ENCODE assay signal across 18 cellular contexts in genomic region chr2:215832791-215833190, GRCh38.
DNase-seq lines count a peak whose midpoint lies in the region; ATAC-seq and TF ChIP-seq lines count a peak whose summit lies in the region.
"Had no signal": no experiment of that assay in that cellular context is flagged by ENCODE, and none has a peak within 500 bp of the region (broad histone marks: within the 10 kb centered on the region; RNA-seq: fewer than 3 reads in every experiment).

No MANE protein-coding gene starts in this region.

- dilution Hi-C loops in mammary epithelial cell (cut with HindIII; ENCODE audit: low sequenced_read_pairs): loop anchor here (5.0 kb wide), 1 partner anchor 65 kb away; no protein-coding TSS in a partner anchor

- DNase-seq in MCF 10A (ENCODE audit: unreplicated experiment) (peak; percentile 91), mammary epithelial cell (no peak), nephron progenitor cell (no peak), superior temporal gyrus (ENCODE audit: extremely low spot score) (no peak), glutamatergic neuron (no peak), OCI-LY7 (ENCODE audit: low spot score) (no peak)
- DNase-seq: activated CD4-positive, alpha-beta T cell treated with anti-CD3 and anti-CD28 coated beads for 4 hours; activated CD8-positive, alpha-beta memory T cell treated with anti-CD3 and anti-CD28 coated beads, Interleukin-2, amount 50 U/mL, for 48 hours; activated naive CD4-positive, alpha-beta T cell; DND-41; esophagus squamous epithelium; kidney glomerular epithelial cell; MM.1S; NCI-H2107; Right ventricle myocardium superior had no signal

- H3K9me3 Mint-ChIP-seq in MCF 10A (ENCODE audit: unreplicated experiment) (no peaks in the 10 kb centered on the region), nephron progenitor cell (no peaks in the 10 kb centered on the region), glutamatergic neuron (ENCODE audit: unreplicated experiment) (no peaks in the 10 kb centered on the region)
- H3K9me3 Mint-ChIP-seq in dendritic cell treated with granulocyte-macrophage colony-stimulating factor and Interleukin-4, amounts not matched to agents 40 ng/mL and 50 ng/mL, for 4 days: no peaks in the 10 kb centered on the region

- in situ Hi-C loops in mammary epithelial cell (cut with MboI; ENCODE audit: low sequenced_read_pairs in 2 of 2): no loop called here

- H3K4me3 Mint-ChIP-seq in MCF 10A (ENCODE audit: unreplicated experiment) (no peak overlapping the region), nephron progenitor cell (no peak overlapping the region), glutamatergic neuron (ENCODE audit: unreplicated experiment) (no peak overlapping the region)
- no peak overlapping the region for H3K4me3 Mint-ChIP-seq in dendritic cell treated with granulocyte-macrophage colony-stimulating factor and Interleukin-4, amounts not matched to agents 40 ng/mL and 50 ng/mL, for 4 days

- H4K20me1 ChIP-seq in mammary epithelial cell (ENCODE audit: insufficient read depth, low read length): no peaks in the 10 kb centered on the region
- no peaks in the 10 kb centered on the region for H4K20me1 ChIP-seq in OCI-LY7 (ENCODE audit: insufficient read depth, low read length)

- peak overlapping the region; percentile 73 for H3K27ac Mint-ChIP-seq in MCF 10A (ENCODE audit: low read depth, unreplicated experiment)
- peak overlapping the region; percentile 27 for H3K27ac Mint-ChIP-seq in dendritic cell treated with granulocyte-macrophage colony-stimulating factor and Interleukin-4, amounts not matched to agents 40 ng/mL and 50 ng/mL, for 4 days
- peak overlapping the region; percentile 25 for H3K27ac Mint-ChIP-seq in nephron progenitor cell
- no peak overlapping the region for H3K27ac Mint-ChIP-seq in glutamatergic neuron (ENCODE audit: unreplicated experiment)

- H3K4me3 ChIP-seq in mammary epithelial cell (replicated peaks in 1 of 3; ENCODE audit: insufficient read depth in 1 of 3, low read depth in 2 of 3, low read length in 3 of 3) (no peak overlapping the region), OCI-LY7 (ENCODE audit: low read depth, low read length, poor library complexity, severe bottlenecking) (no peak overlapping the region)
- H3K4me3 ChIP-seq: esophagus squamous epithelium, skin epidermis had no signal

- no peak overlapping the region for H2AFZ ChIP-seq in mammary epithelial cell (ENCODE audit: low read depth, low read length)
- no peak overlapping the region for H2AFZ ChIP-seq in OCI-LY7 (ENCODE audit: low read length)

- no peak overlapping the region for H3K9ac ChIP-seq in mammary epithelial cell (ENCODE audit: insufficient read depth, low read length)

- BruUV-seq in MCF 10A (replicated peaks; lab: Mats Ljungman, UMichigan) (no TSS peak), mammary epithelial cell (replicated peaks; lab: Mats Ljungman, UMichigan) (no TSS peak), OCI-LY7 (replicated peaks; lab: Mats Ljungman, UMichigan) (no TSS peak)

- no peak overlapping the region for H3K4me2 ChIP-seq in mammary epithelial cell (ENCODE audit: insufficient read depth, low read depth, low read length)
- no peak overlapping the region for H3K4me2 ChIP-seq in OCI-LY7 (ENCODE audit: low read length)

- POLR2A ChIA-PET in MCF 10A (lab: Yijun Ruan, JAX): interaction anchor here (0.6 to 1.2 kb wide), 9 partner anchors 27 to 521 kb away, joined by 3 to 5 read pairs (median 3); no protein-coding TSS in a partner anchor
- POLR2A ChIA-PET in OCI-LY7 (lab: Charles Lee): interaction anchor here (0.7 to 1.7 kb wide), 6 partner anchors 8 to 1039 kb away, joined by 3 to 5 read pairs (median 4); no protein-coding TSS in a partner anchor

- H3K27me3 Mint-ChIP-seq in MCF 10A (ENCODE audit: insufficient read depth, unreplicated experiment) (no peaks in the 10 kb centered on the region), nephron progenitor cell (ENCODE audit: low read depth, poor library complexity) (no peaks in the 10 kb centered on the region), glutamatergic neuron (ENCODE audit: unreplicated experiment) (peaks cover 2% of the 10 kb centered on the region)
- H3K27me3 Mint-ChIP-seq in dendritic cell treated with granulocyte-macrophage colony-stimulating factor and Interleukin-4, amounts not matched to agents 40 ng/mL and 50 ng/mL, for 4 days: peaks cover 7% of the 10 kb centered on the region

- H3K36me3 Mint-ChIP-seq in MCF 10A (ENCODE audit: insufficient read depth, unreplicated experiment) (no peaks in the 10 kb centered on the region), nephron progenitor cell (ENCODE audit: low read depth) (no peaks in the 10 kb centered on the region), glutamatergic neuron (ENCODE audit: unreplicated experiment) (no peaks in the 10 kb centered on the region)
- H3K36me3 Mint-ChIP-seq in dendritic cell treated with granulocyte-macrophage colony-stimulating factor and Interleukin-4, amounts not matched to agents 40 ng/mL and 50 ng/mL, for 4 days (ENCODE audit: low read depth): no peaks in the 10 kb centered on the region

- H3K27me3 ChIP-seq in mammary epithelial cell (ENCODE audit: insufficient read depth, low read length): no peaks in the 10 kb centered on the region
- H3K27me3 ChIP-seq: esophagus squamous epithelium had no signal

- no peaks in the 10 kb centered on the region for H3K9me2 ChIP-seq in OCI-LY7 (ENCODE audit: insufficient read depth, low read length)

- no peaks in the 10 kb centered on the region for H3K9me3 ChIP-seq in mammary epithelial cell (replicated peaks; ENCODE audit: insufficient read depth, low read length)
- H3K9me3 ChIP-seq in OCI-LY7 (ENCODE audit: low read length): no peaks in the 10 kb centered on the region
- H3K9me3 ChIP-seq: esophagus squamous epithelium had no signal

- no peaks in the 10 kb centered on the region for H3K36me3 ChIP-seq in mammary epithelial cell (ENCODE audit: insufficient read depth, low read length)
- H3K36me3 ChIP-seq in OCI-LY7 (ENCODE audit: insufficient read depth, low read length): no peaks in the 10 kb centered on the region
- H3K36me3 ChIP-seq: esophagus squamous epithelium had no signal

- no peak for ATAC-seq in HG03571 (IDR thresholded peaks at IDR 0.05; ENCODE audit: unreplicated experiment)

- H3K4me1 ChIP-seq in mammary epithelial cell (ENCODE audit: insufficient read depth, low read length) (peaks cover 20% of the 10 kb centered on the region), OCI-LY7 (ENCODE audit: insufficient read depth, low read length, poor library complexity, severe bottlenecking) (no peaks in the 10 kb centered on the region)

- TF ChIP-seq CTCF in MCF 10A (IDR thresholded peaks at IDR 0.05; ENCODE audit: unreplicated experiment) (no peak), mammary epithelial cell (conservative IDR thresholded peaks at IDR 0.05 in 1 of 2, IDR thresholded peaks at IDR 0.05 in 1 of 2; ENCODE audit: extremely low read depth in 1 of 2, insufficient read depth in 1 of 2, low read depth in 1 of 2, low read length in 2 of 2) (no peak), nephron progenitor cell (IDR thresholded peaks at IDR 0.05) (no peak), glutamatergic neuron (IDR thresholded peaks at IDR 0.05; ENCODE audit: partially characterized antibody, unreplicated experiment) (no peak), OCI-LY7 (conservative IDR thresholded peaks at IDR 0.05; ENCODE audit: low read length) (no peak)

- CTCF ChIA-PET in MCF 10A (lab: Yijun Ruan, JAX): interaction anchor here (0.7 to 1.3 kb wide), 6 partner anchors 15 to 915 kb away, joined by 3 to 4 read pairs (median 3); no protein-coding TSS in a partner anchor
- CTCF ChIA-PET in mammary epithelial cell (lab: Charles Lee; ENCODE audit: low non-redundant PET): no interaction called here
- CTCF ChIA-PET in OCI-LY7 (lab: Charles Lee; ENCODE audit: unreplicated experiment): no interaction called here

- peaks cover 13% of the 10 kb centered on the region for H3K4me1 Mint-ChIP-seq in MCF 10A (ENCODE audit: insufficient read depth, unreplicated experiment)
- H3K4me1 Mint-ChIP-seq in dendritic cell treated with granulocyte-macrophage colony-stimulating factor and Interleukin-4, amounts not matched to agents 40 ng/mL and 50 ng/mL, for 4 days (ENCODE audit: low read depth): peaks cover 27% of the 10 kb centered on the region
- H3K4me1 Mint-ChIP-seq in nephron progenitor cell: peaks cover 52% of the 10 kb centered on the region
- peaks cover 5% of the 10 kb centered on the region for H3K4me1 Mint-ChIP-seq in glutamatergic neuron (ENCODE audit: low read depth, unreplicated experiment)

- H3K27ac ChIP-seq in mammary epithelial cell (ENCODE audit: insufficient read depth, low read depth, low read length) (no peak overlapping the region), OCI-LY7 (ENCODE audit: low read depth, low read length, poor library complexity, severe bottlenecking) (no peak overlapping the region)
- H3K27ac ChIP-seq: esophagus squamous epithelium had no signal

- intact Hi-C loops in MCF 10A (cut with micrococcal nuclease) (loop anchor here (5.0 to 10.0 kb wide), 2 partner anchors 70 to 148 kb away; no protein-coding TSS in a partner anchor), mammary epithelial cell (cut with micrococcal nuclease) (loop anchor here (5.0 to 10.0 kb wide), 2 partner anchors 70 to 228 kb away; no protein-coding TSS in a partner anchor), OCI-LY7 (cut with micrococcal nuclease; ENCODE audit: unreplicated experiment) (no loop called here)
- intact Hi-C loops in dendritic cell treated with granulocyte-macrophage colony-stimulating factor and Interleukin-4, amounts not matched to agents 40 ng/mL and 50 ng/mL, for 4 days (cut with micrococcal nuclease): no loop called here

- WGBS in mammary epithelial cell (ENCODE audit: low coverage, missing lambda C conversion rate): 49% methylated on average over 6 of the region's 6 CpGs

- H3K79me2 ChIP-seq in mammary epithelial cell (ENCODE audit: insufficient read depth, low read length): no peaks in the 10 kb centered on the region
- no peaks in the 10 kb centered on the region for H3K79me2 ChIP-seq in OCI-LY7 (ENCODE audit: insufficient read depth, low read depth, low read length)

Comparison
In these comparisons a context has a peak if more than half of its experiments do, and no peak if none do; other contexts are left out.
1. intact Hi-C loops: an anchor here in MCF 10A (5.0 to 10.0 kb wide) and mammary epithelial cell (5.0 to 10.0 kb wide); none called in dendritic cell treated with granulocyte-macrophage colony-stimulating factor and Interleukin-4, amounts not matched to agents 40 ng/mL and 50 ng/mL, for 4 days and OCI-LY7.